Comparison of ENCODE assay signal across 40 cellular contexts in the genomic region with DNA sequence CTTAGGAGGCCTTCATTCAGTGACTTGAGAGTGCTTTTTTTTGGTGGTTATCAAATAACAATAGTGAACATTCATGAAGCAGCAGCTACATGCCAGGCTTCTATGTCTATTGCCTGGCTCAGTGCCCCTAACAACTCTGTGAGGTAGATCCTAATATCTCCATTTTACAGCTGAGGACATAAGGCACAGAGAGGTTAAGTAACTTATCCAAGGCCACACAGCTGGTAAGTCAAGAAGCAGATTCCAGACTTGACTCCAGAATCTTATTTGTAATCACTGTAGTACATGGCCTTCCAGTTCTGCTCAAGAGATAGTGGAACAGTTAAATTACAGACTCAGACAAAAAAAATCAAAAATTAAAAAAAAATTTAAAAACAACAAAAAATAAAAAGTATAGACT. TPM values are rescaled to one million over a fixed set of nuclear protein-coding genes. Genes with fewer than 3 reads are reported as not detected.
"Had no signal": no experiment of that assay in that cellular context is flagged by ENCODE, and none has a peak within 500 bp of the region (broad histone marks: within the 10 kb centered on the region; RNA-seq: fewer than 3 reads in every experiment).

No MANE protein-coding gene starts in this region.

- H3K27me3 Mint-ChIP-seq: activated CD4-positive, alpha-beta memory T cell treated with anti-CD3 and anti-CD28 coated beads, Interleukin-2, amount 10 ng/mL, durations not matched to agents 7 days and 5 days; activated CD4-positive, alpha-beta T cell treated with anti-CD3 and anti-CD28 coated beads for 36 hours; activated CD4-positive, alpha-beta T cell treated with anti-CD3 and anti-CD28 coated beads, Interleukin-2, amount 10 ng/mL, durations not matched to agents 7 days and 5 days; activated CD8-positive, alpha-beta memory T cell treated with anti-CD3 and anti-CD28 coated beads, Interleukin-2, amount 10 ng/mL, durations not matched to agents 7 days and 5 days; activated naive CD4-positive, alpha-beta T cell treated with anti-CD3 and anti-CD28 coated beads, Interleukin-2, amount 10 ng/mL, durations not matched to agents 7 days and 5 days; activated naive CD4-positive, alpha-beta T cell treated with anti-CD3 and anti-CD28 coated beads, Interleukin-2, amount 50 U/mL, for 24 hours; activated naive CD8-positive, alpha-beta T cell; activated naive CD8-positive, alpha-beta T cell treated with anti-CD3 and anti-CD28 coated beads, Interleukin-2, amount 10 ng/mL, durations not matched to agents 7 days and 5 days; activated naive CD8-positive, alpha-beta T cell treated with anti-CD3 and anti-CD28 coated beads, Interleukin-2, amount 50 U/mL, for 24 hours; activated T-cell treated with anti-CD3 and anti-CD28 coated beads, Interleukin-2, amount 50 U/mL, for 24 hours; central memory CD8-positive, alpha-beta T cell had no signal

- DNase-seq: activated CD4-positive, alpha-beta memory T cell treated with anti-CD3 and anti-CD28 coated beads, Interleukin-2, amount 10 ng/mL, durations not matched to agents 7 days and 5 days; activated CD4-positive, alpha-beta T cell treated with anti-CD3 and anti-CD28 coated beads for 1 hour; activated CD4-positive, alpha-beta T cell treated with anti-CD3 and anti-CD28 coated beads for 36 hours; activated CD4-positive, alpha-beta T cell treated with anti-CD3 and anti-CD28 coated beads for 48 hours; activated CD4-positive, alpha-beta T cell treated with anti-CD3 and anti-CD28 coated beads, Interleukin-2, amount 10 ng/mL, durations not matched to agents 7 days and 5 days; activated CD4-positive, alpha-beta T cell treated with anti-CD3 and anti-CD28 coated beads, Interleukin-2, amount 50 U/mL, for 48 hours; activated CD4-positive, CD25-positive, alpha-beta regulatory T cell; activated CD8-positive, alpha-beta memory T cell treated with anti-CD3 and anti-CD28 coated beads for 24 hours; activated CD8-positive, alpha-beta memory T cell treated with anti-CD3 and anti-CD28 coated beads, Interleukin-2, amount 10 ng/mL, durations not matched to agents 7 days and 5 days; activated CD8-positive, alpha-beta memory T cell treated with anti-CD3 and anti-CD28 coated beads, Interleukin-2, amount 50 U/mL, for 48 hours; activated CD8-positive, alpha-beta T cell treated with anti-CD3 and anti-CD28 coated beads, Interleukin-2, amount 10 ng/mL, durations not matched to agents 7 days and 5 days; activated effector memory CD4-positive, alpha-beta T cell treated with Interleukin-2 at 50 U/mL for 16 hours; activated gamma-delta T cell; activated naive CD4-positive, alpha-beta T cell treated with anti-CD3 and anti-CD28 coated beads, Interleukin-2, amount 10 ng/mL, durations not matched to agents 7 days and 5 days; activated naive CD4-positive, alpha-beta T cell treated with Interleukin-2 at 50 U/mL for 16 hours; activated naive CD8-positive, alpha-beta T cell treated with anti-CD3 and anti-CD28 coated beads, Interleukin-2, amount 10 ng/mL, durations not matched to agents 7 days and 5 days; activated naive CD8-positive, alpha-beta T cell treated with anti-CD3 and anti-CD28 coated beads, Interleukin-2, amount 50 U/mL, for 24 hours; activated T-cell treated with anti-CD3 and anti-CD28 coated beads, Interleukin-2, amount 50 U/mL, for 24 hours; activated T-cell treated with anti-CD3 and anti-CD28 coated beads, Interleukin-2, amount 50 U/mL, for 48 hours; amygdala; anterior cingulate cortex; caudate nucleus; cerebellar nuclear complex; T-helper 1 cell; T-helper 2 cell; T-helper 9 cell; WERI-Rb-1 had no signal

- H3K27ac Mint-ChIP-seq: activated CD4-positive, alpha-beta memory T cell treated with anti-CD3 and anti-CD28 coated beads, Interleukin-2, amount 10 ng/mL, durations not matched to agents 7 days and 5 days; activated CD4-positive, alpha-beta T cell treated with anti-CD3 and anti-CD28 coated beads for 36 hours; activated CD4-positive, alpha-beta T cell treated with anti-CD3 and anti-CD28 coated beads, Interleukin-2, amount 10 ng/mL, durations not matched to agents 7 days and 5 days; activated CD8-positive, alpha-beta memory T cell treated with anti-CD3 and anti-CD28 coated beads, Interleukin-2, amount 10 ng/mL, durations not matched to agents 7 days and 5 days; activated CD8-positive, alpha-beta T cell treated with anti-CD3 and anti-CD28 coated beads, Interleukin-2, amount 10 ng/mL, durations not matched to agents 7 days and 5 days; activated naive CD4-positive, alpha-beta T cell treated with anti-CD3 and anti-CD28 coated beads, Interleukin-2, amount 10 ng/mL, durations not matched to agents 7 days and 5 days; activated naive CD4-positive, alpha-beta T cell treated with anti-CD3 and anti-CD28 coated beads, Interleukin-2, amount 50 U/mL, for 24 hours; activated naive CD8-positive, alpha-beta T cell; activated naive CD8-positive, alpha-beta T cell treated with anti-CD3 and anti-CD28 coated beads, Interleukin-2, amount 10 ng/mL, durations not matched to agents 7 days and 5 days; activated naive CD8-positive, alpha-beta T cell treated with anti-CD3 and anti-CD28 coated beads, Interleukin-2, amount 50 U/mL, for 24 hours; activated T-cell treated with anti-CD3 and anti-CD28 coated beads, Interleukin-2, amount 50 U/mL, for 24 hours; activated T-helper 2 cell treated with anti-CD3 and anti-CD28 coated beads, Interferon-gamma antibody, Interleukin-2, Interleukin-4, amounts not matched to agents 10 μg/mL and 5 μg/mL and 100 μg/mL, durations not matched to agents 14 hours and 24 hours and 36 hours; T-helper 1 cell treated with Interleukin-12 subunit alpha and Interleukin-12 subunit beta and Interleukin-4 antibody, amounts not matched to agents 30 μg/mL and 1 μg/mL, for 36 hours; T-helper 2 cell treated with Interferon-gamma antibody and Interleukin-4, amounts not matched to agents 5 μg/mL and 100 μg/mL, for 36 hours; WTC11 had no signal

- H3K4me3 ChIP-seq: ascending aorta, cardiac muscle cell had no signal

- H3K27me3 ChIP-seq: ascending aorta, cardiac muscle cell had no signal

- ATAC-seq: activated CD4-positive, alpha-beta T cell treated with anti-CD3 and anti-CD28 coated beads for 36 hours; activated CD4-positive, CD25-positive, alpha-beta regulatory T cell treated with anti-CD3 and anti-CD28 coated beads, Interleukin-2, amount 50 U/mL, for 24 hours; activated CD8-positive, alpha-beta memory T cell treated with anti-CD3 and anti-CD28 coated beads, Interleukin-2, amount 10 ng/mL, durations not matched to agents 7 days and 5 days; activated CD8-positive, alpha-beta T cell treated with anti-CD3 and anti-CD28 coated beads, Interleukin-2, amount 10 ng/mL, durations not matched to agents 7 days and 5 days; activated naive CD8-positive, alpha-beta T cell treated with anti-CD3 and anti-CD28 coated beads, Interleukin-2, amount 50 U/mL, for 24 hours; WTC11 had no signal

- H3K4me3 Mint-ChIP-seq: activated CD4-positive, alpha-beta memory T cell treated with anti-CD3 and anti-CD28 coated beads, Interleukin-2, amount 10 ng/mL, durations not matched to agents 7 days and 5 days; activated CD4-positive, alpha-beta T cell treated with anti-CD3 and anti-CD28 coated beads for 36 hours; activated CD4-positive, alpha-beta T cell treated with anti-CD3 and anti-CD28 coated beads, Interleukin-2, amount 10 ng/mL, durations not matched to agents 7 days and 5 days; activated CD8-positive, alpha-beta memory T cell treated with anti-CD3 and anti-CD28 coated beads, Interleukin-2, amount 10 ng/mL, durations not matched to agents 7 days and 5 days; activated CD8-positive, alpha-beta T cell treated with anti-CD3 and anti-CD28 coated beads, Interleukin-2, amount 10 ng/mL, durations not matched to agents 7 days and 5 days; activated naive CD4-positive, alpha-beta T cell treated with anti-CD3 and anti-CD28 coated beads, Interleukin-2, amount 10 ng/mL, durations not matched to agents 7 days and 5 days; activated naive CD4-positive, alpha-beta T cell treated with anti-CD3 and anti-CD28 coated beads, Interleukin-2, amount 50 U/mL, for 24 hours; activated naive CD8-positive, alpha-beta T cell; activated naive CD8-positive, alpha-beta T cell treated with anti-CD3 and anti-CD28 coated beads, Interleukin-2, amount 10 ng/mL, durations not matched to agents 7 days and 5 days; activated naive CD8-positive, alpha-beta T cell treated with anti-CD3 and anti-CD28 coated beads, Interleukin-2, amount 50 U/mL, for 24 hours; activated T-cell treated with anti-CD3 and anti-CD28 coated beads, Interleukin-2, amount 50 U/mL, for 24 hours; brain; central memory CD8-positive, alpha-beta T cell; T-helper 1 cell treated with Interleukin-12 subunit alpha and Interleukin-12 subunit beta and Interleukin-4 antibody, amounts not matched to agents 30 μg/mL and 1 μg/mL, for 36 hours; T-helper 2 cell treated with Interferon-gamma antibody and Interleukin-4, amounts not matched to agents 5 μg/mL and 100 μg/mL, for 36 hours; WTC11 had no signal

- H3K36me3 ChIP-seq: cardiac muscle cell had no signal

- FAIRE-seq: bronchial epithelial cell, TTC549 had no signal

- H3K27ac ChIP-seq: ascending aorta, cardiac muscle cell, WERI-Rb-1 had no signal

- H3K9me3 Mint-ChIP-seq: activated CD4-positive, alpha-beta memory T cell treated with anti-CD3 and anti-CD28 coated beads, Interleukin-2, amount 10 ng/mL, durations not matched to agents 7 days and 5 days; activated naive CD4-positive, alpha-beta T cell treated with anti-CD3 and anti-CD28 coated beads, Interleukin-2, amount 10 ng/mL, durations not matched to agents 7 days and 5 days; activated naive CD4-positive, alpha-beta T cell treated with anti-CD3 and anti-CD28 coated beads, Interleukin-2, amount 50 U/mL, for 24 hours; activated naive CD8-positive, alpha-beta T cell treated with anti-CD3 and anti-CD28 coated beads, Interleukin-2, amount 10 ng/mL, durations not matched to agents 7 days and 5 days; activated naive CD8-positive, alpha-beta T cell treated with anti-CD3 and anti-CD28 coated beads, Interleukin-2, amount 50 U/mL, for 24 hours; activated T-cell treated with anti-CD3 and anti-CD28 coated beads, Interleukin-2, amount 50 U/mL, for 24 hours; activated T-helper 2 cell treated with anti-CD3 and anti-CD28 coated beads, Interferon-gamma antibody, Interleukin-2, Interleukin-4, amounts not matched to agents 10 μg/mL and 5 μg/mL and 100 μg/mL, durations not matched to agents 14 hours and 24 hours and 36 hours; central memory CD8-positive, alpha-beta T cell; T-helper 1 cell treated with Interleukin-12 subunit alpha and Interleukin-12 subunit beta and Interleukin-4 antibody, amounts not matched to agents 30 μg/mL and 1 μg/mL, for 36 hours; T-helper 2 cell treated with Interferon-gamma antibody and Interleukin-4, amounts not matched to agents 5 μg/mL and 100 μg/mL, for 36 hours had no signal

- H3K4me1 Mint-ChIP-seq: activated CD4-positive, alpha-beta memory T cell treated with anti-CD3 and anti-CD28 coated beads, Interleukin-2, amount 10 ng/mL, durations not matched to agents 7 days and 5 days; activated CD4-positive, alpha-beta T cell treated with anti-CD3 and anti-CD28 coated beads, Interleukin-2, amount 10 ng/mL, durations not matched to agents 7 days and 5 days; activated CD8-positive, alpha-beta memory T cell treated with anti-CD3 and anti-CD28 coated beads, Interleukin-2, amount 10 ng/mL, durations not matched to agents 7 days and 5 days; activated naive CD4-positive, alpha-beta T cell treated with anti-CD3 and anti-CD28 coated beads, Interleukin-2, amount 10 ng/mL, durations not matched to agents 7 days and 5 days; activated naive CD8-positive, alpha-beta T cell treated with anti-CD3 and anti-CD28 coated beads, Interleukin-2, amount 10 ng/mL, durations not matched to agents 7 days and 5 days; central memory CD8-positive, alpha-beta T cell; WTC11 had no signal

RNA-seq across cellular contexts. Expression of a gene that starts 26.8 kb away (rescaled TPM):
- total RNA-seq: activated CD4-positive, alpha-beta memory T cell treated with anti-CD3 and anti-CD28 coated beads, Interleukin-2, amount 10 ng/mL, durations not matched to agents 7 days and 5 days; activated CD4-positive, alpha-beta T cell treated with anti-CD3 and anti-CD28 coated beads for 36 hours; activated CD4-positive, alpha-beta T cell treated with anti-CD3 and anti-CD28 coated beads, Interleukin-2, amount 10 ng/mL, durations not matched to agents 7 days and 5 days; activated CD8-positive, alpha-beta memory T cell treated with anti-CD3 and anti-CD28 coated beads, Interleukin-2, amount 10 ng/mL, durations not matched to agents 7 days and 5 days; activated CD8-positive, alpha-beta T cell treated with anti-CD3 and anti-CD28 coated beads, Interleukin-2, amount 10 ng/mL, durations not matched to agents 7 days and 5 days; activated naive CD8-positive, alpha-beta T cell treated with anti-CD3 and anti-CD28 coated beads, Interleukin-2, amount 10 ng/mL, durations not matched to agents 7 days and 5 days; activated T-helper 2 cell treated with anti-CD3 and anti-CD28 coated beads, Interferon-gamma antibody, Interleukin-2, Interleukin-4, amounts not matched to agents 10 μg/mL and 5 μg/mL and 100 μg/mL, durations not matched to agents 14 hours and 24 hours and 36 hours; ascending aorta; WTC11 had no signal

RNA-seq across cellular contexts. Expression of a gene that starts 44.7 kb away (rescaled TPM):
- total RNA-seq: activated CD4-positive, alpha-beta memory T cell treated with anti-CD3 and anti-CD28 coated beads, Interleukin-2, amount 10 ng/mL, durations not matched to agents 7 days and 5 days; activated CD4-positive, alpha-beta T cell treated with anti-CD3 and anti-CD28 coated beads, Interleukin-2, amount 10 ng/mL, durations not matched to agents 7 days and 5 days; activated CD8-positive, alpha-beta memory T cell treated with anti-CD3 and anti-CD28 coated beads, Interleukin-2, amount 10 ng/mL, durations not matched to agents 7 days and 5 days; activated CD8-positive, alpha-beta T cell treated with anti-CD3 and anti-CD28 coated beads, Interleukin-2, amount 10 ng/mL, durations not matched to agents 7 days and 5 days; activated naive CD8-positive, alpha-beta T cell treated with anti-CD3 and anti-CD28 coated beads, Interleukin-2, amount 10 ng/mL, durations not matched to agents 7 days and 5 days; activated T-helper 2 cell treated with anti-CD3 and anti-CD28 coated beads, Interferon-gamma antibody, Interleukin-2, Interleukin-4, amounts not matched to agents 10 μg/mL and 5 μg/mL and 100 μg/mL, durations not matched to agents 14 hours and 24 hours and 36 hours; ascending aorta had no signal

RNA-seq across cellular contexts. Expression of a gene that starts 50.7 kb away (rescaled TPM):
- total RNA-seq: activated CD4-positive, alpha-beta memory T cell treated with anti-CD3 and anti-CD28 coated beads, Interleukin-2, amount 10 ng/mL, durations not matched to agents 7 days and 5 days; activated CD4-positive, alpha-beta T cell treated with anti-CD3 and anti-CD28 coated beads for 36 hours; activated CD4-positive, alpha-beta T cell treated with anti-CD3 and anti-CD28 coated beads, Interleukin-2, amount 10 ng/mL, durations not matched to agents 7 days and 5 days; activated CD8-positive, alpha-beta memory T cell treated with anti-CD3 and anti-CD28 coated beads, Interleukin-2, amount 10 ng/mL, durations not matched to agents 7 days and 5 days; activated CD8-positive, alpha-beta T cell treated with anti-CD3 and anti-CD28 coated beads, Interleukin-2, amount 10 ng/mL, durations not matched to agents 7 days and 5 days; activated naive CD8-positive, alpha-beta T cell treated with anti-CD3 and anti-CD28 coated beads, Interleukin-2, amount 10 ng/mL, durations not matched to agents 7 days and 5 days; activated T-helper 2 cell treated with anti-CD3 and anti-CD28 coated beads, Interferon-gamma antibody, Interleukin-2, Interleukin-4, amounts not matched to agents 10 μg/mL and 5 μg/mL and 100 μg/mL, durations not matched to agents 14 hours and 24 hours and 36 hours; bronchial epithelial cell had no signal
